In the genomic region with DNA sequence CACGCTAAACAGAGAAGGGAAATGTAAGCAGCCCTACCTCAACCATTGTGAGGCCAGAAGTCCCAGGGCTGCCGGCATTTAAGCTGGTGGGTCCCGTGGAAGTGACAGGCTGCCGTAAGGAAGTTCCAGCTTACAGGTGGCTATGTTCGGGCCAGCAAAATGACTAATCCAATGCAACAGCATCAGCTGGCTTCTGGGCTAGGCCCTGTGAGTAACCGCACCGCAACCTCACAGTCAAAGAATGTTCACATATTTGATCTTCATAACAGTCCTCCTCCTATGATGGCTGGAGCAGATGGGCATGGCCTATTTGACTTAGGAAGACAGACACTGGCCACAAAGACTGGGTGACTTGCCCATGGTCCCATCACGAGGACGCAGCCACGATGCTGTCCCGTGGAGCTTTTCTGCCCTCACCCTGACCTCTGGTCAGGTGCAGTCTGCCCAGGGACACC, we compare ENCODE assay signal across 9 cellular contexts.
DNase-seq lines count a peak whose midpoint lies in the region; ATAC-seq and TF ChIP-seq lines count a peak whose summit lies in the region.
"Had no signal": no experiment of that assay in that cellular context is flagged by ENCODE, and none has a peak within 500 bp of the region (broad histone marks: within the 10 kb centered on the region; RNA-seq: fewer than 3 reads in every experiment).

No MANE protein-coding gene starts in this region.

- H3K4ac ChIP-seq in trophoblast cell (ENCODE audit: low read depth, low read length), result no peak overlapping the region

- H2BK5ac ChIP-seq in trophoblast cell (ENCODE audit: low read depth, low read length, poor library complexity), result no peak overlapping the region

- no peaks in the 10 kb centered on the region for H3K36me3 ChIP-seq in trophoblast cell (ENCODE audit: control insufficient read depth in 1 of 2, insufficient read depth in 2 of 2, low read length in 2 of 2)

- no peak overlapping the region for H2AFZ ChIP-seq in trophoblast cell (ENCODE audit: insufficient read depth, low read length, poor library complexity)
- H2AFZ ChIP-seq: PC-9 had no signal

- H3K27ac ChIP-seq in trophoblast cell (ENCODE audit: low read depth, low read length), result no peak overlapping the region
- H3K27ac ChIP-seq: PC-9 had no signal

- H3K4me2 ChIP-seq in trophoblast cell (ENCODE audit: low read length), result no peak overlapping the region
- H3K4me2 ChIP-seq: PC-9 had no signal

- no peak overlapping the region for H3K18ac ChIP-seq in trophoblast cell (ENCODE audit: low read length)

- DNase-seq in AG09309 (ENCODE audit: low read depth) (peak; percentile 73), SW 1271 (lab: John Stamatoyannopoulos, UW) (peak; percentile 17 to 42), fibroblast of peridontal ligament (ENCODE audit: extremely low read depth) (peak; percentile 90), trophoblast cell (peak; percentile 41 to 57), foreskin melanocyte (no peak), NCI-H1436 treated with DMSO at 0.1 percent for 48 hours (lab: John Stamatoyannopoulos, UW) (no peak), NCI-H2196 (lab: John Stamatoyannopoulos, UW; ENCODE audit: unreplicated experiment) (no peak)

- WGBS in trophoblast cell (ENCODE audit: extremely low coverage, insufficient coverage, insufficient read length), result no CpG with 5 or more reads among the region's 11 CpGs

- peaks cover 7 to 9% of the 10 kb centered on the region in 2 experiments for H3K4me1 ChIP-seq in trophoblast cell (ENCODE audit: control insufficient read depth in 1 of 2, insufficient read depth in 2 of 2, low read length in 2 of 2)

- TF ChIP-seq CTCF in AG09309 (IDR thresholded peaks at IDR 0.05; ENCODE audit: control insufficient read depth, insufficient read depth, low read depth, low read length, missing control alignments), result no peak

- ATAC-seq in HG03196 (IDR thresholded peaks at IDR 0.05; ENCODE audit: unreplicated experiment), result no peak

- H4K8ac ChIP-seq in trophoblast cell (ENCODE audit: low read depth, low read length), result no peak overlapping the region

- no peak overlapping the region for H4K91ac ChIP-seq in trophoblast cell (ENCODE audit: low read depth, low read length)

- H3K9ac ChIP-seq in trophoblast cell (ENCODE audit: low read length), result no peak overlapping the region

- H3K79me2 ChIP-seq in trophoblast cell (ENCODE audit: control insufficient read depth, insufficient read depth, low read length, poor library complexity), result peaks cover 2% of the 10 kb centered on the region

- no peak overlapping the region for H4K12ac ChIP-seq in trophoblast cell (ENCODE audit: low read depth, low read length)

- H3K4me3 ChIP-seq in AG09309 (ENCODE audit: control insufficient read depth, low read depth, low read length) (no peak overlapping the region), trophoblast cell (ENCODE audit: low read depth, low read length) (no peak overlapping the region)
- H3K4me3 ChIP-seq: PC-9 had no signal

- H2BK120ac ChIP-seq in trophoblast cell (ENCODE audit: insufficient read depth, low read length, poor library complexity), result no peak overlapping the region

- H2AK5ac ChIP-seq in trophoblast cell (ENCODE audit: low read length), result no peak overlapping the region

- H3K9me3 ChIP-seq in trophoblast cell (ENCODE audit: insufficient read depth, low read depth, low read length), result peaks cover 4% of the 10 kb centered on the region

- no peaks in the 10 kb centered on the region for H3K27me3 ChIP-seq in trophoblast cell (ENCODE audit: insufficient read depth, low read length)

- H3K14ac ChIP-seq in trophoblast cell (ENCODE audit: low read length), result no peak overlapping the region

- no peak overlapping the region for H2BK12ac ChIP-seq in trophoblast cell (ENCODE audit: low read length)

- peaks cover 4% of the 10 kb centered on the region for H3K79me1 ChIP-seq in trophoblast cell (ENCODE audit: low read length)

- no peak overlapping the region for H3K23ac ChIP-seq in trophoblast cell (ENCODE audit: low read length)

Comparison
In these comparisons a context has a peak if more than half of its experiments do, and no peak if none do; other contexts are left out.
1. DNase-seq: peak in AG09309 (single experiment), SW 1271 (2 of 2), fibroblast of peridontal ligament (single experiment) and trophoblast cell (2 of 2); none in foreskin melanocyte (single experiment), NCI-H1436 treated with DMSO at 0.1 percent for 48 hours (single experiment) and NCI-H2196 (single experiment).